In the genomic region with DNA sequence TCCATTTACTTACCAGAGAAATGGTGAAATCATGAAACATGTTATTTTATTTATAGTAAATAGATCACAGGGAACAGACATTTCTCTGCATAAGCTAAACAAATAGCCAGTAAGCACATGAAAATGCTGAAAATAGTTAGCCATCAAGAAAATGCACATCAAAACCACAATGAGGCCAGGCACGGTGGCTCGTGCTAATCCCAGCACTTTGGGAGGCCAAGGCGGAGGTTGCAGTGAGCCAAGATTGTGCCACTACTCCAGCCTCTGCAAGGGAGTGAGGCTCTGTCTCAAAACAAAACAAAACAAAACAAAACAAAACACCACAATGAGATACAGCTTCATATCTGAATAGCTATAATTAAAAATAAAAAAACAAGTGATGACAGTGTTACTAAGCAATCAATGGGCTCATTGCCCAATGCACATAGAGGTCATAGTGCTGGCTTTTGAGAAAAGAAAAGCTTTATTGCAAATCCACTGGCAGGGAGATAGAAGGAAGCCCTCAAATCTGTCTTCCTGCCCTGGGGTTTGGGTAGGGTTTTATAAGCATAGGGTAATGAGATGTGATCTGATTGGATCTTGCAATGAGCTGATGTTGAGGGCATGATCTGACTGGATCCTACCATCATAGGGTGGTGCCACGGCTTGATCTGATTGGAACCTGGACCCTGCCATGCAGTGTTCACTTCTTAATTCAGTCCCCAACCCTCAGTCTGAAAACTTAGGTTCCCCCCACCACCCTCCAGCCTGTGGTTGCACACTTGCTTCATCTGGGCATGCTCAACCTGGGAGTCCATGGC, we compare ENCODE assay signal across 1 cellular context.
TF ChIP-seq lines count a peak whose summit lies in the region.

No MANE protein-coding gene starts in this region.

TF ChIP-seq in GM23338, 12 proteins besides CTCF, POLR2A, EP300 and RAD21 (continued from another document):
- TF ChIP-seq, protein P1, sequence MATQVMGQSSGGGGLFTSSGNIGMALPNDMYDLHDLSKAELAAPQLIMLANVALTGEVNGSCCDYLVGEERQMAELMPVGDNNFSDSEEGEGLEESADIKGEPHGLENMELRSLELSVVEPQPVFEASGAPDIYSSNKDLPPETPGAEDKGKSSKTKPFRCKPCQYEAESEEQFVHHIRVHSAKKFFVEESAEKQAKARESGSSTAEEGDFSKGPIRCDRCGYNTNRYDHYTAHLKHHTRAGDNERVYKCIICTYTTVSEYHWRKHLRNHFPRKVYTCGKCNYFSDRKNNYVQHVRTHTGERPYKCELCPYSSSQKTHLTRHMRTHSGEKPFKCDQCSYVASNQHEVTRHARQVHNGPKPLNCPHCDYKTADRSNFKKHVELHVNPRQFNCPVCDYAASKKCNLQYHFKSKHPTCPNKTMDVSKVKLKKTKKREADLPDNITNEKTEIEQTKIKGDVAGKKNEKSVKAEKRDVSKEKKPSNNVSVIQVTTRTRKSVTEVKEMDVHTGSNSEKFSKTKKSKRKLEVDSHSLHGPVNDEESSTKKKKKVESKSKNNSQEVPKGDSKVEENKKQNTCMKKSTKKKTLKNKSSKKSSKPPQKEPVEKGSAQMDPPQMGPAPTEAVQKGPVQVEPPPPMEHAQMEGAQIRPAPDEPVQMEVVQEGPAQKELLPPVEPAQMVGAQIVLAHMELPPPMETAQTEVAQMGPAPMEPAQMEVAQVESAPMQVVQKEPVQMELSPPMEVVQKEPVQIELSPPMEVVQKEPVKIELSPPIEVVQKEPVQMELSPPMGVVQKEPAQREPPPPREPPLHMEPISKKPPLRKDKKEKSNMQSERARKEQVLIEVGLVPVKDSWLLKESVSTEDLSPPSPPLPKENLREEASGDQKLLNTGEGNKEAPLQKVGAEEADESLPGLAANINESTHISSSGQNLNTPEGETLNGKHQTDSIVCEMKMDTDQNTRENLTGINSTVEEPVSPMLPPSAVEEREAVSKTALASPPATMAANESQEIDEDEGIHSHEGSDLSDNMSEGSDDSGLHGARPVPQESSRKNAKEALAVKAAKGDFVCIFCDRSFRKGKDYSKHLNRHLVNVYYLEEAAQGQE (IDR thresholded peaks at IDR 0.05; ENCODE audit: unreplicated experiment): no peak
- TF ChIP-seq EZH2 (IDR thresholded peaks at IDR 0.05; ENCODE audit: low read depth, unreplicated experiment) (no peak), JUNB (IDR thresholded peaks at IDR 0.05; ENCODE audit: unreplicated experiment) (no peak), STAT1 (IDR thresholded peaks at IDR 0.05; ENCODE audit: unreplicated experiment) (no peak)
- TF ChIP-seq, protein P2, sequence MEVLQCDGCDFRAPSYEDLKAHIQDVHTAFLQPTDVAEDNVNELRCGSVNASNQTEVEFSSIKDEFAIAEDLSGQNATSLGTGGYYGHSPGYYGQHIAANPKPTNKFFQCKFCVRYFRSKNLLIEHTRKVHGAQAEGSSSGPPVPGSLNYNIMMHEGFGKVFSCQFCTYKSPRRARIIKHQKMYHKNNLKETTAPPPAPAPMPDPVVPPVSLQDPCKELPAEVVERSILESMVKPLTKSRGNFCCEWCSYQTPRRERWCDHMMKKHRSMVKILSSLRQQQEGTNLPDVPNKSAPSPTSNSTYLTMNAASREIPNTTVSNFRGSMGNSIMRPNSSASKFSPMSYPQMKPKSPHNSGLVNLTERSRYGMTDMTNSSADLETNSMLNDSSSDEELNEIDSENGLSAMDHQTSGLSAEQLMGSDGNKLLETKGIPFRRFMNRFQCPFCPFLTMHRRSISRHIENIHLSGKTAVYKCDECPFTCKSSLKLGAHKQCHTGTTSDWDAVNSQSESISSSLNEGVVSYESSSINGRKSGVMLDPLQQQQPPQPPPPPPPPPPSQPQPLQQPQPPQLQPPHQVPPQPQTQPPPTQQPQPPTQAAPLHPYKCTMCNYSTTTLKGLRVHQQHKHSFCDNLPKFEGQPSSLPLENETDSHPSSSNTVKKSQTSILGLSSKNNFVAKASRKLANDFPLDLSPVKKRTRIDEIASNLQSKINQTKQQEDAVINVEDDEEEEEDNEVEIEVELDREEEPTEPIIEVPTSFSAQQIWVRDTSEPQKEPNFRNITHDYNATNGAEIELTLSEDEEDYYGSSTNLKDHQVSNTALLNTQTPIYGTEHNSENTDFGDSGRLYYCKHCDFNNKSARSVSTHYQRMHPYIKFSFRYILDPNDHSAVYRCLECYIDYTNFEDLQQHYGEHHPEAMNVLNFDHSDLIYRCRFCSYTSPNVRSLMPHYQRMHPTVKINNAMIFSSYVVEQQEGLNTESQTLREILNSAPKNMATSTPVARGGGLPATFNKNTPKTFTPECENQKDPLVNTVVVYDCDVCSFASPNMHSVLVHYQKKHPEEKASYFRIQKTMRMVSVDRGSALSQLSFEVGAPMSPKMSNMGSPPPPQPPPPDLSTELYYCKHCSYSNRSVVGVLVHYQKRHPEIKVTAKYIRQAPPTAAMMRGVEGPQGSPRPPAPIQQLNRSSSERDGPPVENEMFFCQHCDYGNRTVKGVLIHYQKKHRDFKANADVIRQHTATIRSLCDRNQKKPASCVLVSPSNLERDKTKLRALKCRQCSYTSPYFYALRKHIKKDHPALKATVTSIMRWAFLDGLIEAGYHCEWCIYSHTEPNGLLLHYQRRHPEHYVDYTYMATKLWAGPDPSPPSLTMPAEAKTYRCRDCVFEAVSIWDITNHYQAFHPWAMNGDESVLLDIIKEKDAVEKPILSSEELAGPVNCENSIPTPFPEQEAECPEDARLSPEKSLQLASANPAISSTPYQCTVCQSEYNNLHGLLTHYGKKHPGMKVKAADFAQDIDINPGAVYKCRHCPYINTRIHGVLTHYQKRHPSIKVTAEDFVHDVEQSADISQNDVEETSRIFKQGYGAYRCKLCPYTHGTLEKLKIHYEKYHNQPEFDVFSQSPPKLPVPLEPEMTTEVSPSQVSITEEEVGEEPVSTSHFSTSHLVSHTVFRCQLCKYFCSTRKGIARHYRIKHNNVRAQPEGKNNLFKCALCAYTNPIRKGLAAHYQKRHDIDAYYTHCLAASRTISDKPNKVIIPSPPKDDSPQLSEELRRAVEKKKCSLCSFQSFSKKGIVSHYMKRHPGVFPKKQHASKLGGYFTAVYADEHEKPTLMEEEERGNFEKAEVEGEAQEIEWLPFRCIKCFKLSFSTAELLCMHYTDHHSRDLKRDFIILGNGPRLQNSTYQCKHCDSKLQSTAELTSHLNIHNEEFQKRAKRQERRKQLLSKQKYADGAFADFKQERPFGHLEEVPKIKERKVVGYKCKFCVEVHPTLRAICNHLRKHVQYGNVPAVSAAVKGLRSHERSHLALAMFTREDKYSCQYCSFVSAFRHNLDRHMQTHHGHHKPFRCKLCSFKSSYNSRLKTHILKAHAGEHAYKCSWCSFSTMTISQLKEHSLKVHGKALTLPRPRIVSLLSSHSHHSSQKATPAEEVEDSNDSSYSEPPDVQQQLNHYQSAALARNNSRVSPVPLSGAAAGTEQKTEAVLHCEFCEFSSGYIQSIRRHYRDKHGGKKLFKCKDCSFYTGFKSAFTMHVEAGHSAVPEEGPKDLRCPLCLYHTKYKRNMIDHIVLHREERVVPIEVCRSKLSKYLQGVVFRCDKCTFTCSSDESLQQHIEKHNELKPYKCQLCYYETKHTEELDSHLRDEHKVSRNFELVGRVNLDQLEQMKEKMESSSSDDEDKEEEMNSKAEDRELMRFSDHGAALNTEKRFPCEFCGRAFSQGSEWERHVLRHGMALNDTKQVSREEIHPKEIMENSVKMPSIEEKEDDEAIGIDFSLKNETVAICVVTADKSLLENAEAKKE (CRISPR knock-in tag; IDR thresholded peaks at IDR 0.05): no peak
